1 cellular context compared by ENCODE assay signal in the genomic region with DNA sequence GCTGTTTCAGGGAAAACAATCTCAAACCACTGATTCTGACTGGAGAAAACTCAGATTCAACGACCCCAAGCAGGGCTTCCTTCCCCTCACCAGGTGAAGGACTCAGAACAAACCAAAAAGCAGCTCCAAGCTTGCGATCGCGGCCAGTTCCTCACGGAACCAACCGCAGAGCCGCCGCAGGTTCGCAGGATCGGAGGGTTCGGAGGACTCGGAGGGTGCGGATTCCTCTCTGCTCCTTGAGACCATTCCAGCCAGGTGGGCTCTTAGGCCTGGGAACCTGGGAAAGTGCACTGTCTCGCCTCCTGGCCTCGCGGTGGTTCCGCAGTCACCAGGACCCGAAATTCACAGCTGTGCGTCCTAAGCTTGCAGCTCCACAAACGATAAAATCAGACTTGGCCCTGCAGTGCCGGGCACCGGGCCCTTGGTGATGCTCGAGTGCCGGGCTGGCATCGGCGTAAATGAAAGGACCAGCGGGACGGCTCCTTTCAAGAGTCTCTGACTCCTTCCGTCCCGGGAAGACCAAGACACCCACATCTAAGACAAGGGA.
TF ChIP-seq lines count a peak whose summit lies in the region.

No MANE protein-coding gene starts in this region.

TF ChIP-seq in HepG2, 621 proteins besides CTCF, POLR2A, EP300 and RAD21 (continued from another document and continues in another):
- TF ChIP-seq, protein P1, sequence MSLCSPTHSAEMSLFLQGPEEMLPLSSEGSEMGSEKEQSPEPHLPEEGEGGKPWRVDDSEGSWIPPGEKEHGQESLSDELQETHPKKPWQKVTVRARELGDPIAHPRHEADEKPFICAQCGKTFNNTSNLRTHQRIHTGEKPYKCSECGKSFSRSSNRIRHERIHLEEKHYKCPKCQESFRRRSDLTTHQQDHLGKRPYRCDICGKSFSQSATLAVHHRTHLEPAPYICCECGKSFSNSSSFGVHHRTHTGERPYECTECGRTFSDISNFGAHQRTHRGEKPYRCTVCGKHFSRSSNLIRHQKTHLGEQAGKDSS (CRISPR knock-in tag; IDR thresholded peaks at IDR 0.05; ENCODE audit: borderline replicate concordance, low read depth), result no peak
- TF ChIP-seq ZNF124 (CRISPR knock-in tag; IDR thresholded peaks at IDR 0.05), result peak; percentile 17
- no peak for TF ChIP-seq ELF1 (CRISPR knock-in tag; IDR thresholded peaks at IDR 0.05)
- TF ChIP-seq KMT2B (CRISPR knock-in tag; IDR thresholded peaks at IDR 0.05), result peak; percentile 33; the same call in 1 of the 2 replicates
- TF ChIP-seq KLF6 (CRISPR knock-in tag; IDR thresholded peaks at IDR 0.05), result no peak
- TF ChIP-seq GLI4 (CRISPR knock-in tag; IDR thresholded peaks at IDR 0.05; ENCODE audit: borderline replicate concordance), result no peak
- TF ChIP-seq ZNF20 (CRISPR knock-in tag; IDR thresholded peaks at IDR 0.05), result no peak
- TF ChIP-seq JUNB (CRISPR knock-in tag; IDR thresholded peaks at IDR 0.05; ENCODE audit: borderline replicate concordance), result no peak
- TF ChIP-seq ZNF782 (CRISPR knock-in tag; IDR thresholded peaks at IDR 0.05; ENCODE audit: borderline replicate concordance), result no peak
- TF ChIP-seq ZNF263 (CRISPR knock-in tag; IDR thresholded peaks at IDR 0.05), result 0 out of 2 replicates have a peak, but pooled peaks have one; percentile 11
- no peak for TF ChIP-seq HNF1A (IDR thresholded peaks at IDR 0.05; ENCODE audit: low read depth)
- no peak for TF ChIP-seq HNF1A (CRISPR knock-in tag; IDR thresholded peaks at IDR 0.05; ENCODE audit: borderline replicate concordance)
- no peak for TF ChIP-seq NBN (conservative IDR thresholded peaks at IDR 0.05)
- TF ChIP-seq ZNF607 (CRISPR knock-in tag; IDR thresholded peaks at IDR 0.05; ENCODE audit: borderline replicate concordance), result no peak
- TF ChIP-seq JUND (CRISPR knock-in tag; IDR thresholded peaks at IDR 0.05), result no peak
- TF ChIP-seq HMGXB3 (CRISPR knock-in tag; IDR thresholded peaks at IDR 0.05; ENCODE audit: borderline replicate concordance), result no peak
- no peak for TF ChIP-seq SNRNP70 (IDR thresholded peaks at IDR 0.05; ENCODE audit: low read depth, low read length)
- no peak for TF ChIP-seq MTF2 (CRISPR knock-in tag; IDR thresholded peaks at IDR 0.05; ENCODE audit: borderline replicate concordance)
- no peak for TF ChIP-seq GABPA (IDR thresholded peaks at IDR 0.05; ENCODE audit: low read depth, low read length)
- no peak for TF ChIP-seq GABPA (CRISPR knock-in tag; IDR thresholded peaks at IDR 0.05; ENCODE audit: low read depth)
- TF ChIP-seq NFE2 (CRISPR knock-in tag; IDR thresholded peaks at IDR 0.05), result no peak
- no peak for TF ChIP-seq HMG20B (CRISPR knock-in tag; conservative IDR thresholded peaks at IDR 0.05)
- TF ChIP-seq CC2D1A (CRISPR knock-in tag; IDR thresholded peaks at IDR 0.05), result 0 out of 2 replicates have a peak, but pooled peaks have one; percentile 65
- no peak for TF ChIP-seq ZNF513 (CRISPR knock-in tag; conservative IDR thresholded peaks at IDR 0.05)
- TF ChIP-seq, protein P2, sequence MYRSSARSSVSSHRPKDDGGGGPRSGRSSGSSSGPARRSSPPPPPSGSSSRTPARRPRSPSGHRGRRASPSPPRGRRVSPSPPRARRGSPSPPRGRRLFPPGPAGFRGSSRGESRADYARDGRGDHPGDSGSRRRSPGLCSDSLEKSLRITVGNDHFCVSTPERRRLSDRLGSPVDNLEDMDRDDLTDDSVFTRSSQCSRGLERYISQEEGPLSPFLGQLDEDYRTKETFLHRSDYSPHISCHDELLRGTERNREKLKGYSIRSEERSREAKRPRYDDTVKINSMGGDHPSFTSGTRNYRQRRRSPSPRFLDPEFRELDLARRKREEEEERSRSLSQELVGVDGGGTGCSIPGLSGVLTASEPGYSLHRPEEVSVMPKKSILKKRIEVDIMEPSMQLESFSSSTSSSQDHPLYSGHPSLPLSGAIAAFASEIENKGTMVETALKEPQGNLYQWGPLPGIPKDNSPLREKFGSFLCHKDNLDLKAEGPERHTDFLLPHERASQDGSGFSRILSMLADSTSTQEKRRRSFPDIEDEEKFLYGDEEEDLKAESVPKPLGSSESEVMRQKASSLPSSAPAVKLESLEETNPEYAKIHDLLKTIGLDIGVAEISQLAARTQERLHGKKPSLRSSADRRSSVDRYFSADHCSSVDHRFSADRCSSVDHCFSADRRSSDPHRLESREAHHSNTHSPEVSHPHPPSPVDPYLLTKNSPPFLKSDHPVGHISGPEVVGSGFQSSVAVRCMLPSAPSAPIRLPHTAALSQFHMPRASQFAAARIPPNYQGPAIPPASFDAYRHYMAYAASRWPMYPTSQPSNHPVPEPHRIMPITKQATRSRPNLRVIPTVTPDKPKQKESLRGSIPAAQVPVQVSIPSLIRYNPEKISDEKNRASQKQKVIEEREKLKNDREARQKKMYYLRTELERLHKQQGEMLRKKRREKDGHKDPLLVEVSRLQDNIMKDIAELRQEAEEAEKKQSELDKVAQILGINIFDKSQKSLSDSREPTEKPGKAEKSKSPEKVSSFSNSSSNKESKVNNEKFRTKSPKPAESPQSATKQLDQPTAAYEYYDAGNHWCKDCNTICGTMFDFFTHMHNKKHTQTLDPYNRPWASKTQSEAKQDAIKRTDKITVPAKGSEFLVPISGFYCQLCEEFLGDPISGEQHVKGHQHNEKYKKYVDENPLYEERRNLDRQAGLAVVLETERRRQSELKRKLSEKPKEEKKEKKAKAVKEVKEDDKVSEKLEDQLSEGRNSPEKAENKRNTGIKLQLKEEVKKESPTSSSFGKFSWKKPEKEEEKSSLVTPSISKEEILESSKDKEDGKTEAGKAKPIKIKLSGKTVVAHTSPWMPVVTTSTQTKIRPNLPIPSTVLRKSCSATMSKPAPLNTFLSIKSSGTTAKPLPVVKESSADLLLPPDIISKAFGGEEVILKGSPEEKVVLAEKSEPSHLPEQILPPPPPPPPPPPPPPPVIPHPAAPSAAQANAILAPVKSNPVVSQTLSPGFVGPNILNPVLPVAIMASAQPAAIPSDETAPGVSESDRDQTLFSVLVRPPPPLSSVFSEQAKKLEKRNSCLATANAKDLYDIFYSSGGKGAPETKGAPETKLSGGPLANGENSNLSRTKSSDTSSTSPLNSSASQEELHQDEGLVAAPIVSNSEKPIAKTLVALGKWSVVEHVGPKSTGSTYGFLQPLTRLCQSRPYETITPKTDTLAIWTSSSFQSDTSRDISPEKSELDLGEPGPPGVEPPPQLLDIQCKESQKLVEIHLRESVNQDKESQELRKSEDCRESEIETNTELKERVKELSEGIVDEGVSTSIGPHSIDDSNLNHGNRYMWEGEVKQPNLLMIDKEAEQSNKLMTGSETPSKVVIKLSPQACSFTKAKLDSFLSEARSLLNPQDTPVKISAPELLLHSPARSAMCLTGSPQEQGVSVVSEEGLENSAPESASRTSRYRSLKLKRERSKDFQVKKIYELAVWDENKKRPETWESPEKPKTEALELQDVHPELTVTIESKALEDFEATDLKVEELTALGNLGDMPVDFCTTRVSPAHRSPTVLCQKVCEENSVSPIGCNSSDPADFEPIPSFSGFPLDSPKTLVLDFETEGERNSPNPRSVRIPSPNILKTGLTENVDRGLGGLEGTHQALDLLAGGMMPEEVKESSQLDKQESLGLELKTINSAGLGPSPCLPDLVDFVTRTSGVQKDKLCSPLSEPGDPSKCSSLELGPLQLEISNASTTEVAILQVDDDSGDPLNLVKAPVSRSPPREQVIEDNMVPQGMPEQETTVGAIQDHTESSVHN (CRISPR knock-in tag; IDR thresholded peaks at IDR 0.05), result no peak
- TF ChIP-seq NAIF1 (CRISPR knock-in tag; IDR thresholded peaks at IDR 0.05; ENCODE audit: borderline replicate concordance), result no peak
- TF ChIP-seq ZNF367 (CRISPR knock-in tag; IDR thresholded peaks at IDR 0.05; ENCODE audit: borderline replicate concordance), result no peak
- TF ChIP-seq ZFAT (CRISPR knock-in tag; conservative IDR thresholded peaks at IDR 0.05), result no peak
- TF ChIP-seq, protein P3, sequence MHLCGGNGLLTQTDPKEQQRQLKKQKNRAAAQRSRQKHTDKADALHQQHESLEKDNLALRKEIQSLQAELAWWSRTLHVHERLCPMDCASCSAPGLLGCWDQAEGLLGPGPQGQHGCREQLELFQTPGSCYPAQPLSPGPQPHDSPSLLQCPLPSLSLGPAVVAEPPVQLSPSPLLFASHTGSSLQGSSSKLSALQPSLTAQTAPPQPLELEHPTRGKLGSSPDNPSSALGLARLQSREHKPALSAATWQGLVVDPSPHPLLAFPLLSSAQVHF (CRISPR knock-in tag; IDR thresholded peaks at IDR 0.05), result no peak
- no peak for TF ChIP-seq ZSCAN25 (CRISPR knock-in tag; IDR thresholded peaks at IDR 0.05)
- TF ChIP-seq SUZ12 (IDR thresholded peaks at IDR 0.05; ENCODE audit: low read depth, low read length), result no peak
- TF ChIP-seq, protein P4, sequence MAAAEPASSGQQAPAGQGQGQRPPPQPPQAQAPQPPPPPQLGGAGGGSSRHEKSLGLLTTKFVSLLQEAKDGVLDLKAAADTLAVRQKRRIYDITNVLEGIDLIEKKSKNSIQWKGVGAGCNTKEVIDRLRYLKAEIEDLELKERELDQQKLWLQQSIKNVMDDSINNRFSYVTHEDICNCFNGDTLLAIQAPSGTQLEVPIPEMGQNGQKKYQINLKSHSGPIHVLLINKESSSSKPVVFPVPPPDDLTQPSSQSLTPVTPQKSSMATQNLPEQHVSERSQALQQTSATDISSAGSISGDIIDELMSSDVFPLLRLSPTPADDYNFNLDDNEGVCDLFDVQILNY (CRISPR knock-in tag; conservative IDR thresholded peaks at IDR 0.05), result 0 out of 2 replicates have a peak, but pooled peaks have one; percentile 47
- peak; percentile 9; the same call in 1 of the 2 replicates for TF ChIP-seq SP5 (CRISPR knock-in tag; IDR thresholded peaks at IDR 0.05; ENCODE audit: borderline replicate concordance, low read depth)
- TF ChIP-seq SMARCE1 (IDR thresholded peaks at IDR 0.05; ENCODE audit: borderline replicate concordance), result no peak
- no peak for TF ChIP-seq ZC3H4 (CRISPR knock-in tag; IDR thresholded peaks at IDR 0.05; ENCODE audit: borderline replicate concordance)
- 0 out of 2 replicates have a peak, but pooled peaks have one; percentile 15 for TF ChIP-seq DMAP1 (CRISPR knock-in tag; IDR thresholded peaks at IDR 0.05)
- TF ChIP-seq ZNF562 (CRISPR knock-in tag; IDR thresholded peaks at IDR 0.05; ENCODE audit: borderline replicate concordance), result no peak
- no peak for TF ChIP-seq KDM5A (IDR thresholded peaks at IDR 0.05; ENCODE audit: borderline replicate concordance, low read length)
- no peak for TF ChIP-seq ATF7 (IDR thresholded peaks at IDR 0.05)
- no peak for TF ChIP-seq ATF7 (CRISPR knock-in tag; IDR thresholded peaks at IDR 0.05)
- no peak for TF ChIP-seq ZEB1 (IDR thresholded peaks at IDR 0.05; ENCODE audit: insufficient replicate concordance, low read depth)
